Comparison of ENCODE assay signal across 15 cellular contexts in the genomic region with DNA sequence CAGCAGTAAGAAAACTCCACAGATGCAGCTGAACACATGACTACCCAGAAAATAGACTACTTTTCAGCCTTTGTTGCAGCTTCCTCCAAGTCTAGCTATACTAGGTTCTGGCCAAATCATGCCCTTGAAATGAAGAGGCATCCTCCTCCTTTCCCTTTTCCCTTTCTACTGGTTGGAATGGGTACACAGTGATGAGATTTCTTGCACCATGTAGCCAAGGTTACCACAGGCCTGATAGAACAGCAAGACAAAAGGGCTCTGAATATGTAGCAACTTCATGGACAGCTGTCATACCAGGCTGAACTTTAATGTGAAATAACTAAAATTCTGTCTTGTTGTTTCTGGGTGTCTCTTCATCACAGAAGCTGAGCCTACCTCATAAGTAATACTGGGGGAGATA.
"Had no signal": no experiment of that assay in that cellular context is flagged by ENCODE, and none has a peak within 500 bp of the region (broad histone marks: within the 10 kb centered on the region; RNA-seq: fewer than 3 reads in every experiment).

No MANE protein-coding gene starts in this region.

- H3K4me1 ChIP-seq: esophagus muscularis mucosa, gastrocnemius medialis, heart right ventricle, stomach had no signal

- DNase-seq: effector memory CD8-positive, alpha-beta T cell; gastrocnemius medialis; heart right ventricle; kidney glomerular epithelial cell; mammary epithelial cell; naive thymus-derived CD4-positive, alpha-beta T cell; nephron progenitor cell; stimulated activated CD4-positive, alpha-beta T cell treated with anti-CD3 and anti-CD28 coated beads, Interleukin-2, amount 100 ng/mL, for 24 hours; stimulated activated CD4-positive, alpha-beta T cell treated with anti-CD3 and anti-CD28 coated beads, Interleukin-4, amount 100 ng/mL, for 4 hours; stimulated activated naive CD4-positive, alpha-beta T cell; stomach had no signal

- H3K27me3 ChIP-seq: esophagus muscularis mucosa, gastrocnemius medialis, stomach had no signal

- H3K9me3 ChIP-seq: esophagus muscularis mucosa, gastrocnemius medialis, stomach had no signal

- H3K4me3 ChIP-seq: esophagus muscularis mucosa, gastrocnemius medialis, heart right ventricle, skin epidermis, stomach had no signal

- H3K36me3 ChIP-seq: esophagus muscularis mucosa, gastrocnemius medialis, heart right ventricle, stomach had no signal

- ATAC-seq: effector memory CD8-positive, alpha-beta T cell; gastrocnemius medialis; heart right ventricle; naive thymus-derived CD4-positive, alpha-beta T cell; sciatic nerve had no signal

- H3K27ac ChIP-seq: epithelial cell of prostate, esophagus muscularis mucosa, gastrocnemius medialis, heart right ventricle, skin epidermis, stomach had no signal
